ENCODE assay signal across 18 cellular contexts in the genomic region with DNA sequence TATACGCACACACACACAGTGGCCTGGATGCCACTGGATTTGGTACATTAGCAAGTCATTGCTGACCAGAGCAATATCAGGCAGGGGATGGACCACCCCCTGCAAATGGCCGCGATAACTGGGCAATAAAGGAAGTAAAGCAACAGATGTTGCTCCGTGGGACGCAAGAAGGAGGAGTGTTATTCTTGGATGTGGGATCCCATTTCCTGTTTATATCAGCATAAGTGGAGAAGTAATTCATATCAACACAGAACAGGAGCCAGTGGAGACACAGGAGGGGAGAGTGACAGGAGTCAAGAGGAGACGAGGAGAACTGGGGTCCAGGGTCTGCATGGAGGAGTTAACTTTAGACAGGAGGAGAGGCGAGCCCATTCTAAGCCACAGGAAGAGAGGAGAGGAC. TPM values are rescaled to one million over a fixed set of nuclear protein-coding genes. Genes with fewer than 3 reads are reported as not detected.
A peak's percentile ranks its signal among the peaks of the same experiment; 100 is the strongest.
DNase-seq lines count a peak whose midpoint lies in the region; ATAC-seq and TF ChIP-seq lines count a peak whose summit lies in the region.
"Had no signal": no experiment of that assay in that cellular context is flagged by ENCODE, and none has a peak within 500 bp of the region (broad histone marks: within the 10 kb centered on the region; RNA-seq: fewer than 3 reads in every experiment).

No MANE protein-coding gene starts in this region.

- no peak for TF ChIP-seq CTCF in fibroblast of pulmonary artery (IDR thresholded peaks at IDR 0.05; ENCODE audit: low read length, missing control alignments)
- no peak for TF ChIP-seq CTCF in neural crest cell (conservative IDR thresholded peaks at IDR 0.05)
- TF ChIP-seq CTCF in mesothelial cell of epicardium (IDR thresholded peaks at IDR 0.05; ENCODE audit: unreplicated experiment), result no peak

- CTCF ChIA-PET in activated CD8-positive, alpha-beta memory T cell treated with anti-CD3 and anti-CD28 coated beads, Interleukin-2, amount 10 ng/mL, durations not matched to agents 7 days and 5 days (lab: Charles Lee), result no interaction called here

- no peaks in the 10 kb centered on the region for H3K9me3 ChIP-seq in T-helper 17 cell (ENCODE audit: control insufficient read depth, low read length, poor library complexity, severe bottlenecking)
- H3K9me3 ChIP-seq: esophagus squamous epithelium, psoas muscle, tibial artery had no signal

- no peak for DNase-seq in activated CD8-positive, alpha-beta memory T cell treated with anti-CD3 and anti-CD28 coated beads, Interleukin-2, amount 10 ng/mL, durations not matched to agents 7 days and 5 days
- no peak for DNase-seq in activated CD8-positive, alpha-beta memory T cell treated with anti-CD3 and anti-CD28 coated beads, Interleukin-2, amount 50 U/mL, for 48 hours
- no peak for DNase-seq in T-helper 17 cell
- peak; percentile 28 for DNase-seq in fibroblast of pulmonary artery (ENCODE audit: low read depth)
- no peak for DNase-seq in neural crest cell (ENCODE audit: low read depth, low spot score)
- no peak for DNase-seq in mesothelial cell of epicardium (ENCODE audit: low spot score in 2 of 2, unreplicated experiment in 2 of 2)
- DNase-seq: activated CD4-positive, CD25-positive, alpha-beta regulatory T cell; activated T-cell treated with anti-CD3 and anti-CD28 coated beads, Interleukin-2, amount 50 U/mL, for 1 hour; esophagus squamous epithelium; hippocampal formation; natural killer cell; NCI-H446 treated with DMSO at 0.1 percent for 48 hours; psoas muscle; tibial artery had no signal

- H3K9me3 Mint-ChIP-seq in activated CD8-positive, alpha-beta memory T cell treated with anti-CD3 and anti-CD28 coated beads, Interleukin-2, amount 10 ng/mL, durations not matched to agents 7 days and 5 days (ENCODE audit: low read depth), result no peaks in the 10 kb centered on the region
- H3K9me3 Mint-ChIP-seq in neural crest cell, result no peaks in the 10 kb centered on the region
- no peaks in the 10 kb centered on the region for H3K9me3 Mint-ChIP-seq in mesothelial cell of epicardium
- H3K9me3 Mint-ChIP-seq: natural killer cell had no signal

- H3K27ac Mint-ChIP-seq in activated CD8-positive, alpha-beta memory T cell treated with anti-CD3 and anti-CD28 coated beads, Interleukin-2, amount 10 ng/mL, durations not matched to agents 7 days and 5 days, result peak overlapping the region; percentile 38
- H3K27ac Mint-ChIP-seq in T-helper 17 cell, result peak overlapping the region; percentile 68
- peak overlapping the region; percentile 13 for H3K27ac Mint-ChIP-seq in neural crest cell (ENCODE audit: unreplicated experiment)
- H3K27ac Mint-ChIP-seq in mesothelial cell of epicardium, result no peak overlapping the region

- no peak overlapping the region for H3K4me3 Mint-ChIP-seq in activated CD8-positive, alpha-beta memory T cell treated with anti-CD3 and anti-CD28 coated beads, Interleukin-2, amount 10 ng/mL, durations not matched to agents 7 days and 5 days
- H3K4me3 Mint-ChIP-seq in T-helper 17 cell, result no peak overlapping the region
- H3K4me3 Mint-ChIP-seq in neural crest cell, result no peak overlapping the region
- no peak overlapping the region for H3K4me3 Mint-ChIP-seq in mesothelial cell of epicardium
- H3K4me3 Mint-ChIP-seq: natural killer cell had no signal

- H3K4me1 Mint-ChIP-seq in activated CD8-positive, alpha-beta memory T cell treated with anti-CD3 and anti-CD28 coated beads, Interleukin-2, amount 10 ng/mL, durations not matched to agents 7 days and 5 days, result no peaks in the 10 kb centered on the region
- H3K4me1 Mint-ChIP-seq in T-helper 17 cell, result peaks cover 10% of the 10 kb centered on the region
- no peaks in the 10 kb centered on the region for H3K4me1 Mint-ChIP-seq in neural crest cell
- H3K4me1 Mint-ChIP-seq in mesothelial cell of epicardium, result no peaks in the 10 kb centered on the region

- H3K27me3 Mint-ChIP-seq in activated CD8-positive, alpha-beta memory T cell treated with anti-CD3 and anti-CD28 coated beads, Interleukin-2, amount 10 ng/mL, durations not matched to agents 7 days and 5 days, result no peaks in the 10 kb centered on the region
- H3K27me3 Mint-ChIP-seq in T-helper 17 cell (no peaks in the 10 kb centered on the region), neural crest cell (ENCODE audit: low read depth) (no peaks in the 10 kb centered on the region), mesothelial cell of epicardium (ENCODE audit: low read depth) (no peaks in the 10 kb centered on the region)

- H3K4me3 ChIP-seq in fibroblast of pulmonary artery (replicated peaks; ENCODE audit: low read depth, low read length), result no peak overlapping the region
- H3K4me3 ChIP-seq: esophagus squamous epithelium, psoas muscle, SK-N-MC, tibial artery had no signal

- no peak for ATAC-seq in activated CD8-positive, alpha-beta memory T cell treated with anti-CD3 and anti-CD28 coated beads, Interleukin-2, amount 10 ng/mL, durations not matched to agents 7 days and 5 days
- no peak for ATAC-seq in T-helper 17 cell
- ATAC-seq in GM18870 (IDR thresholded peaks at IDR 0.05; ENCODE audit: unreplicated experiment), result no peak
- no peak for ATAC-seq in GM19351 (IDR thresholded peaks at IDR 0.05; ENCODE audit: unreplicated experiment)
- ATAC-seq: HCT116, natural killer cell, psoas muscle had no signal

- H3K36me3 Mint-ChIP-seq in activated CD8-positive, alpha-beta memory T cell treated with anti-CD3 and anti-CD28 coated beads, Interleukin-2, amount 10 ng/mL, durations not matched to agents 7 days and 5 days, result peaks cover 30% of the 10 kb centered on the region
- peaks cover 6% of the 10 kb centered on the region for H3K36me3 Mint-ChIP-seq in T-helper 17 cell (ENCODE audit: low read depth)
- H3K36me3 Mint-ChIP-seq in neural crest cell (ENCODE audit: low read depth), result peaks cover 11% of the 10 kb centered on the region
- H3K36me3 Mint-ChIP-seq in mesothelial cell of epicardium, result peaks cover 29% of the 10 kb centered on the region

RNA-seq across cellular contexts. Expression of a gene that starts 18.4 kb away (rescaled TPM):
- 10 to 100 TPM; 37.4 to 37.9 TPM for total RNA-seq in activated CD8-positive, alpha-beta memory T cell treated with anti-CD3 and anti-CD28 coated beads, Interleukin-2, amount 10 ng/mL, durations not matched to agents 7 days and 5 days
- total RNA-seq in T-helper 17 cell (100 to 1,000 TPM in 1 of 2 donors, 10 to 100 TPM in 1; 45.5 to 122 TPM), neural crest cell (54.9 and 59.1 TPM in 2 replicates), mesothelial cell of epicardium (46.3 to 55.9 TPM (median 51.5 TPM) in 3 replicates)

RNA-seq across cellular contexts. Expression of a gene that starts 54.7 kb away (rescaled TPM):
- total RNA-seq in activated CD8-positive, alpha-beta memory T cell treated with anti-CD3 and anti-CD28 coated beads, Interleukin-2, amount 10 ng/mL, durations not matched to agents 7 days and 5 days, result 1,000 to 10,000 TPM in 1 of 2 experiments, 100 to 1,000 TPM in 1; 811 to 1,007 TPM
- 1,000 to 10,000 TPM; 1,923 to 1,994 TPM for total RNA-seq in T-helper 17 cell
- total RNA-seq in neural crest cell, result 1,155 and 1,166 TPM in 2 replicates
- 1,105 to 1,117 TPM (median 1,115 TPM) in 3 replicates for total RNA-seq in mesothelial cell of epicardium
